ENCODE assay signal across 8 cellular contexts in genomic region chr2:216387262-216387661, GRCh38. TPM values are rescaled to one million over a fixed set of nuclear protein-coding genes. Genes with fewer than 3 reads are reported as not detected.
"Had no signal": no experiment of that assay in that cellular context is flagged by ENCODE, and none has a peak within 500 bp of the region (broad histone marks: within the 10 kb centered on the region; RNA-seq: fewer than 3 reads in every experiment).

No MANE protein-coding gene starts in this region.

- H3K4me2 ChIP-seq: KMS-11 had no signal

- DNase-seq: IMR-90, KBM-7, KG1 had no signal

- FAIRE-seq: HTR-8/SVneo had no signal

- H3K9ac ChIP-seq: KMS-11 had no signal

- H3K27ac ChIP-seq: HL-60, KMS-11 had no signal

RNA-seq across cellular contexts. Expression of gene MARCHF4, which starts 15.0 kb away (rescaled TPM):
- total RNA-seq: HT-29 had no signal
- polyA plus RNA-seq: IgD-negative memory B cell had no signal
